In the genomic region with DNA sequence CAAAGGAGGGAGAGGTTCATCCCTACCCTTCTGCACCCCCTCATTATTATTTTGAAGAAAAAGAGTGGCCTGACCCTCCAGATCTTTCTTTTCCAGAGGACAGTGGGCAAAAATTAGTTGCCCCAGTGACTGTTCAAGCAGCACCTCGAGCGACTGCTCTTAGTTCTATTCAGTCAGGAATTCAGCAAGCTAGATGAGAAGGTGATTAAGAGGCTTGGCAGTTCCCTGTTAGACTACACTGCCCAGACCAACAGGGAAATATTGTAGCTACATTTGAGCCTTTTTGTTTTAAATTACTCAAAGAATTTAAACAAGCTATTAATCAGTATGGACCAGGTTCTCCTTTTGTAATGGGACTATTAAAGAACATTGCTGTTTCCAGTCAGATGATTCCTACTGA, we compare ENCODE assay signal across 9 cellular contexts. TPM values are rescaled to one million over a fixed set of nuclear protein-coding genes. Genes with fewer than 3 reads are reported as not detected.
"Had no signal": no experiment of that assay in that cellular context is flagged by ENCODE, and none has a peak within 500 bp of the region (broad histone marks: within the 10 kb centered on the region; RNA-seq: fewer than 3 reads in every experiment).

No MANE protein-coding gene starts in this region.

RNA-seq across cellular contexts. Expression of a gene that starts 41.5 kb away (rescaled TPM):
- total RNA-seq: chondrocyte, hepatocyte, mammary epithelial cell, osteoblast had no signal
- polyA plus RNA-seq: mammary epithelial cell, neural cell had no signal

RNA-seq across cellular contexts. Expression of a gene that starts 51.8 kb away (rescaled TPM):
- total RNA-seq: chondrocyte; kidney epithelial cell; mammary epithelial cell; mucosa of descending colon; naive thymus-derived CD8-positive, alpha-beta T cell; osteoblast; sigmoid colon had no signal
- polyA plus RNA-seq: mammary epithelial cell; naive thymus-derived CD8-positive, alpha-beta T cell; neural cell had no signal
